8 cellular contexts compared by ENCODE assay signal in genomic region chr6:43181942-43182860, GRCh38. TPM values are rescaled to one million over a fixed set of nuclear protein-coding genes. Genes with fewer than 3 reads are reported as not detected.
DNase-seq lines count a peak whose midpoint lies in the region; ATAC-seq and TF ChIP-seq lines count a peak whose summit lies in the region.

Gene CUL9, plus strand, starts transcription at chr6:43182196. Its CDS starts 2,115 bp downstream, at chr6:43184311.

- peak; percentile 64 for DNase-seq in AG10803 (ENCODE audit: low read depth)
- peak; percentile 48 for DNase-seq in NCI-H82 treated with DMSO at 0.1 percent for 48 hours (lab: John Stamatoyannopoulos, UW; ENCODE audit: unreplicated experiment)
- DNase-seq in activated CD8-positive, alpha-beta T cell treated with anti-CD3 and anti-CD28 coated beads for 36 hours, result peak; percentile 86
- DNase-seq in effector CD4-positive, alpha-beta T cell, result peak; percentile 73
- peak; percentile 84 for DNase-seq in lung (ENCODE audit: low spot score)
- DNase-seq in stimulated activated CD4-positive, alpha-beta T cell treated with anti-CD3 and anti-CD28 coated beads, TNF-alpha, amount 100 ng/mL, for 1 hour (ENCODE audit: low read depth in 3 of 3, low spot score in 1 of 3), result peak; percentile 38 to 66 (median 45)

- CTCF ChIA-PET in activated CD8-positive, alpha-beta T cell treated with anti-CD3 and anti-CD28 coated beads for 36 hours (lab: Charles Lee), result interaction anchor here (0.6 to 0.8 kb wide), 2 partner anchors 9 to 324 kb away, joined by 4 read pairs; no protein-coding TSS in a partner anchor

- TF ChIP-seq CTCF in AG10803 (conservative IDR thresholded peaks at IDR 0.05; ENCODE audit: low read length) (no peak), lung (IDR thresholded peaks at IDR 0.05; ENCODE audit: control extremely low read depth, extremely low read depth) (no peak)
- TF ChIP-seq CTCF in activated CD8-positive, alpha-beta T cell treated with anti-CD3 and anti-CD28 coated beads for 36 hours (IDR thresholded peaks at IDR 0.05), result no peak

- H3K4me3 Mint-ChIP-seq in activated CD8-positive, alpha-beta T cell treated with anti-CD3 and anti-CD28 coated beads for 36 hours, result peak within 1 kb of the TSS; percentile 90

- H3K27me3 ChIP-seq in lung (ENCODE audit: control insufficient read depth, insufficient read depth), result no peaks in the 10 kb centered on the region

- no peaks in the 10 kb centered on the region for H3K9me3 ChIP-seq in lung (ENCODE audit: control insufficient read depth in 2 of 2, insufficient read depth in 1 of 2, low read length in 1 of 2)

- WGBS in lung, 2 donors, result 1% methylated on average over 38 to 51 of the region's 51 CpGs

- intact Hi-C loops in activated CD8-positive, alpha-beta T cell treated with anti-CD3 and anti-CD28 coated beads for 36 hours (cut with micrococcal nuclease), result no loop called here

- peak within 1 kb of the TSS; percentile 87 for H3K27ac Mint-ChIP-seq in activated CD8-positive, alpha-beta T cell treated with anti-CD3 and anti-CD28 coated beads for 36 hours

- H3K4me3 ChIP-seq in AG10803 (ENCODE audit: low read length), result peak within 1 kb of the TSS; percentile 87
- H3K4me3 ChIP-seq in lung, result peak within 1 kb of the TSS; percentile 63

- POLR2A ChIA-PET in activated CD8-positive, alpha-beta T cell treated with anti-CD3 and anti-CD28 coated beads for 36 hours (lab: Charles Lee), result interaction anchor here (0.7 to 2.1 kb wide), 3 partner anchors 10 to 42 kb away, joined by 3 to 12 read pairs (median 8); no protein-coding TSS in a partner anchor

- H3K36me3 ChIP-seq in lung (ENCODE audit: control insufficient read depth in 2 of 2, insufficient read depth in 2 of 2, low read length in 2 of 2), result peaks cover 24 to 36% of the 10 kb centered on the region in 2 donors

- H3K36me3 Mint-ChIP-seq in activated CD8-positive, alpha-beta T cell treated with anti-CD3 and anti-CD28 coated beads for 36 hours (ENCODE audit: low read depth), result peaks cover 32% of the 10 kb centered on the region

- peaks cover 0 to 4% of the 10 kb centered on the region in 2 donors for H3K4me1 ChIP-seq in lung (ENCODE audit: control insufficient read depth in 2 of 2, insufficient read depth in 2 of 2, low read length in 2 of 2)

- peak within 1 kb of the TSS; percentile 47 to 69 for H3K27ac ChIP-seq in lung (ENCODE audit: low read depth in 1 of 2, low read length in 1 of 2)

- peaks cover 44% of the 10 kb centered on the region for H3K4me1 Mint-ChIP-seq in activated CD8-positive, alpha-beta T cell treated with anti-CD3 and anti-CD28 coated beads for 36 hours (ENCODE audit: low read depth)

- no peaks in the 10 kb centered on the region for H3K9me3 Mint-ChIP-seq in activated CD8-positive, alpha-beta T cell treated with anti-CD3 and anti-CD28 coated beads for 36 hours

- no peaks in the 10 kb centered on the region for H3K27me3 Mint-ChIP-seq in activated CD8-positive, alpha-beta T cell treated with anti-CD3 and anti-CD28 coated beads for 36 hours

- ATAC-seq in GM18907 (IDR thresholded peaks at IDR 0.05; ENCODE audit: unreplicated experiment) (peak; percentile 88), HG03139 (IDR thresholded peaks at IDR 0.05; ENCODE audit: unreplicated experiment) (peak; percentile 92), lung (ENCODE audit: insufficient read depth, low FRiP score) (peak; percentile 99)
- peak; percentile 97 for ATAC-seq in activated CD8-positive, alpha-beta T cell treated with anti-CD3 and anti-CD28 coated beads for 36 hours

RNA-seq across cellular contexts. Expression of gene CUL9, which starts in this region (rescaled TPM):
- total RNA-seq in activated CD8-positive, alpha-beta T cell treated with anti-CD3 and anti-CD28 coated beads for 36 hours, result 10 to 100 TPM; 38.8 to 43.1 TPM
- total RNA-seq in lung, result 10 to 100 TPM; 29.6 to 45.6 TPM
- 10 to 100 TPM; 19.7 to 41.4 TPM for polyA plus RNA-seq in lung

Comparison
In these comparisons a context has a peak if more than half of its experiments do, and no peak if none do; other contexts are left out.
1. Peak in every context shown above with its lines: DNase-seq, ATAC-seq, H3K4me3 ChIP-seq and H3K27ac ChIP-seq.